ENCODE assay signal across 15 cellular contexts in genomic region chr3:160133757-160134156, GRCh38.
DNase-seq lines count a peak whose midpoint lies in the region; ATAC-seq and TF ChIP-seq lines count a peak whose summit lies in the region.
"Had no signal": no experiment of that assay in that cellular context is flagged by ENCODE, and none has a peak within 500 bp of the region (broad histone marks: within the 10 kb centered on the region; RNA-seq: fewer than 3 reads in every experiment).

No MANE protein-coding gene starts in this region.

- H3K9ac ChIP-seq in HCT116 (ENCODE audit: low read length), result peak overlapping the region; percentile 0; the same call in 1 of the 2 replicates

- H3K9me3 Mint-ChIP-seq in naive thymus-derived CD8-positive, alpha-beta T cell, result no peaks in the 10 kb centered on the region
- H3K9me3 Mint-ChIP-seq: CD8-positive, alpha-beta memory T cell had no signal

- no peak overlapping the region for H3K27ac Mint-ChIP-seq in naive thymus-derived CD8-positive, alpha-beta T cell

- intact Hi-C loops in HCT116 (cut with micrococcal nuclease) (loop anchor here (1.0 kb wide), 1 partner anchor 101 kb away; no protein-coding TSS in a partner anchor), Right ventricle myocardium inferior (cut with DNase I) (no loop called here), ovary (cut with DNase I) (no loop called here)

- H3K27ac ChIP-seq in HCT116 (ENCODE audit: low read depth, low read length) (no peak overlapping the region), iPS DF 6.9 (ENCODE audit: low read length) (no peak overlapping the region), ovary (no peak overlapping the region)

- H2AFZ ChIP-seq in HCT116 (ENCODE audit: low read depth, low read length, poor library complexity, severe bottlenecking), result peak overlapping the region; percentile 66

- ATAC-seq in HCT116 (peak; percentile 78), Right ventricle myocardium inferior (no peak)
- no peak for ATAC-seq in naive thymus-derived CD8-positive, alpha-beta T cell

- DNase-seq in AG04449 (ENCODE audit: low read depth, low spot score) (no peak), HCT116 (ENCODE audit: low read depth, low spot score) (peak; percentile 40), SW480 (ENCODE audit: low spot score) (peak; percentile 25), iPS DF 6.9 (ENCODE audit: low read depth, low spot score) (peak; percentile 9), Right ventricle myocardium inferior (ENCODE audit: missing footprints) (no peak), ovary (no peak), NCI-H524 (lab: John Stamatoyannopoulos, UW) (no peak)
- DNase-seq in naive thymus-derived CD8-positive, alpha-beta T cell, result no peak
- DNase-seq: activated CD4-positive, alpha-beta T cell treated with anti-CD3 and anti-CD28 coated beads for 4 hours; activated naive CD4-positive, alpha-beta T cell treated with Interleukin-2 at 50 U/mL for 16 hours; CD8-positive, alpha-beta memory T cell; NCI-H1105 treated with DMSO at 0.1 percent for 48 hours; SHP77; stimulated activated CD4-positive, alpha-beta T cell treated with anti-CD3 and anti-CD28 coated beads, Interleukin-4, amount 100 ng/mL, for 24 hours; substantia nigra had no signal

- peak; percentile 64 for TF ChIP-seq RAD21 in HCT116 (IDR thresholded peaks at IDR 0.05; ENCODE audit: low read depth)

- H3K4me2 ChIP-seq in HCT116 (ENCODE audit: low read length), result peak overlapping the region; percentile 66

- no peaks in the 10 kb centered on the region for H3K27me3 ChIP-seq in HCT116 (ENCODE audit: insufficient read depth, low read length)
- no peaks in the 10 kb centered on the region for H3K27me3 ChIP-seq in iPS DF 6.9 (ENCODE audit: control insufficient read depth, insufficient read depth, low read length)
- no peaks in the 10 kb centered on the region for H3K27me3 ChIP-seq in ovary

- no peak overlapping the region for H3K4me3 Mint-ChIP-seq in naive thymus-derived CD8-positive, alpha-beta T cell
- H3K4me3 Mint-ChIP-seq: CD8-positive, alpha-beta memory T cell had no signal

- H3K4me1 ChIP-seq in HCT116 (ENCODE audit: control insufficient read depth in 1 of 2, insufficient read depth in 2 of 2, low read length in 2 of 2) (peaks cover 11 to 31% of the 10 kb centered on the region in 2 experiments; a peak in 3 of 4 replicates), iPS DF 6.9 (ENCODE audit: control insufficient read depth, insufficient read depth, low read length) (no peaks in the 10 kb centered on the region; the same call in 1 of the 2 replicates), ovary (ENCODE audit: insufficient read depth) (no peaks in the 10 kb centered on the region)

- H3K36me3 ChIP-seq in HCT116 (ENCODE audit: control insufficient read depth in 1 of 2, insufficient read depth in 2 of 2, low read length in 2 of 2), result no peaks in the 10 kb centered on the region
- no peaks in the 10 kb centered on the region for H3K36me3 ChIP-seq in iPS DF 6.9 (ENCODE audit: control insufficient read depth, insufficient read depth, low read length)
- no peaks in the 10 kb centered on the region for H3K36me3 ChIP-seq in ovary

- H3K9me2 ChIP-seq in HCT116 (ENCODE audit: insufficient read depth), result no peaks in the 10 kb centered on the region

- H3K9me3 ChIP-seq in HCT116 (ENCODE audit: control insufficient read depth in 1 of 2, insufficient read depth in 1 of 2, low read depth in 1 of 2, low read length in 2 of 2), result no peaks in the 10 kb centered on the region
- no peaks in the 10 kb centered on the region for H3K9me3 ChIP-seq in iPS DF 6.9 (ENCODE audit: control insufficient read depth, insufficient read depth, low read length)
- H3K9me3 ChIP-seq in ovary, result no peaks in the 10 kb centered on the region

- no CpG with 5 or more reads among the region's 3 CpGs for WGBS in iPS DF 6.9 (ENCODE audit: insufficient coverage, insufficient read length)
- 68 to 72% (median 70%) methylated on average over 3 of the region's 3 CpGs for WGBS in ovary, 3 donors

- H3K79me2 ChIP-seq in HCT116 (ENCODE audit: insufficient read depth, low read length), result no peaks in the 10 kb centered on the region

- no peaks in the 10 kb centered on the region for H4K20me1 ChIP-seq in HCT116 (ENCODE audit: insufficient read depth)

- TF ChIP-seq CTCF in AG04449 (IDR thresholded peaks at IDR 0.05; ENCODE audit: insufficient read depth, low read length, missing control alignments) (peak; percentile 12), HCT116 (IDR thresholded peaks at IDR 0.05 in 2 of 3, conservative IDR thresholded peaks at IDR 0.05 in 1 of 3; ENCODE audit: borderline replicate concordance in 1 of 3, insufficient read depth in 1 of 3, low read depth in 2 of 3, low read length in 2 of 3) (peak; percentile 43 to 72 (median 55); a peak in 5 of 6 replicates), ovary (IDR thresholded peaks at IDR 0.05) (no peak)

- BruUV-seq in HCT116 (replicated peaks; lab: Mats Ljungman, UMichigan), result no TSS peak

- H3K27me3 Mint-ChIP-seq in naive thymus-derived CD8-positive, alpha-beta T cell, result peaks cover 0 to 8% (median 3%) of the 10 kb centered on the region in 5 donors

- CTCF ChIA-PET in AG04449 (lab: Yijun Ruan, JAX) (interaction anchor here (0.8 to 1.6 kb wide), 4 partner anchors 8 to 101 kb away, joined by 3 read pairs; no protein-coding TSS in a partner anchor), HCT116 (lab: Charles Lee) (interaction anchor here (0.6 to 2.3 kb wide), 6 partner anchors 8 to 204 kb away, joined by 3 to 17 read pairs (median 4); no protein-coding TSS in a partner anchor)

- POLR2A ChIA-PET in AG04449 (lab: Yijun Ruan, JAX), result no interaction called here
- POLR2A ChIA-PET in HCT116 (lab: Charles Lee), result no interaction called here
- POLR2A ChIA-PET in naive thymus-derived CD8-positive, alpha-beta T cell (lab: Charles Lee), result no interaction called here

- peaks cover 0 to 1% (median 0%) of the 10 kb centered on the region in 4 donors for H3K4me1 Mint-ChIP-seq in naive thymus-derived CD8-positive, alpha-beta T cell
- H3K4me1 Mint-ChIP-seq: CD8-positive, alpha-beta memory T cell had no signal

- no peaks in the 10 kb centered on the region for H3K36me3 Mint-ChIP-seq in naive thymus-derived CD8-positive, alpha-beta T cell
- H3K36me3 Mint-ChIP-seq: CD8-positive, alpha-beta memory T cell had no signal

- RAD21 ChIA-PET in HCT116 (lab: Charles Lee; ENCODE audit: low non-redundant PET in 1 of 2, low total read pairs in 2 of 2, uncharacterized antibody in 2 of 2, unreplicated experiment in 2 of 2), result interaction anchor here (0.9 to 1.2 kb wide), 2 partner anchors 92 to 102 kb away, joined by 4 to 5 read pairs; partner anchors contain the start of gene C3orf80 (in 1 of the 2)

- TF ChIP-seq POLR2A in HCT116 (IDR thresholded peaks at IDR 0.05; ENCODE audit: borderline replicate concordance, extremely low read depth, insufficient read depth, insufficient read length), result no peak
- no peak for TF ChIP-seq POLR2A in ovary (IDR thresholded peaks at IDR 0.05)

- H3K4me3 ChIP-seq in AG04449 (ENCODE audit: low read depth, low read length), result no peak overlapping the region
- no peak overlapping the region for H3K4me3 ChIP-seq in HCT116 (replicated peaks in 1 of 2; ENCODE audit: low read depth in 1 of 2, low read length in 2 of 2)
- no peak overlapping the region for H3K4me3 ChIP-seq in iPS DF 6.9 (ENCODE audit: low read length)
- no peak overlapping the region for H3K4me3 ChIP-seq in ovary

- TF ChIP-seq EP300 in ovary (IDR thresholded peaks at IDR 0.05), result no peak

TF ChIP-seq in HCT116, 20 proteins besides CTCF, POLR2A, EP300 and RAD21 (continues in another document):
- TF ChIP-seq CBX3 (IDR thresholded peaks at IDR 0.05; ENCODE audit: low read depth) (0 out of 2 replicates have a peak, but pooled peaks have one; percentile 21), SIN3A (IDR thresholded peaks at IDR 0.05; ENCODE audit: low read depth) (no peak), ELF1 (IDR thresholded peaks at IDR 0.05; ENCODE audit: borderline replicate concordance, low read depth) (no peak), EZH2phosphoT487 (IDR thresholded peaks at IDR 0.05; ENCODE audit: borderline replicate concordance) (no peak), EGR1 (IDR thresholded peaks at IDR 0.05; ENCODE audit: low read depth) (no peak)
- TF ChIP-seq, protein P1, sequence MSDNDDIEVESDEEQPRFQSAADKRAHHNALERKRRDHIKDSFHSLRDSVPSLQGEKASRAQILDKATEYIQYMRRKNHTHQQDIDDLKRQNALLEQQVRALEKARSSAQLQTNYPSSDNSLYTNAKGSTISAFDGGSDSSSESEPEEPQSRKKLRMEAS (IDR thresholded peaks at IDR 0.05), result no peak; the same call in none of the 2 replicates
- TF ChIP-seq, protein P2, sequence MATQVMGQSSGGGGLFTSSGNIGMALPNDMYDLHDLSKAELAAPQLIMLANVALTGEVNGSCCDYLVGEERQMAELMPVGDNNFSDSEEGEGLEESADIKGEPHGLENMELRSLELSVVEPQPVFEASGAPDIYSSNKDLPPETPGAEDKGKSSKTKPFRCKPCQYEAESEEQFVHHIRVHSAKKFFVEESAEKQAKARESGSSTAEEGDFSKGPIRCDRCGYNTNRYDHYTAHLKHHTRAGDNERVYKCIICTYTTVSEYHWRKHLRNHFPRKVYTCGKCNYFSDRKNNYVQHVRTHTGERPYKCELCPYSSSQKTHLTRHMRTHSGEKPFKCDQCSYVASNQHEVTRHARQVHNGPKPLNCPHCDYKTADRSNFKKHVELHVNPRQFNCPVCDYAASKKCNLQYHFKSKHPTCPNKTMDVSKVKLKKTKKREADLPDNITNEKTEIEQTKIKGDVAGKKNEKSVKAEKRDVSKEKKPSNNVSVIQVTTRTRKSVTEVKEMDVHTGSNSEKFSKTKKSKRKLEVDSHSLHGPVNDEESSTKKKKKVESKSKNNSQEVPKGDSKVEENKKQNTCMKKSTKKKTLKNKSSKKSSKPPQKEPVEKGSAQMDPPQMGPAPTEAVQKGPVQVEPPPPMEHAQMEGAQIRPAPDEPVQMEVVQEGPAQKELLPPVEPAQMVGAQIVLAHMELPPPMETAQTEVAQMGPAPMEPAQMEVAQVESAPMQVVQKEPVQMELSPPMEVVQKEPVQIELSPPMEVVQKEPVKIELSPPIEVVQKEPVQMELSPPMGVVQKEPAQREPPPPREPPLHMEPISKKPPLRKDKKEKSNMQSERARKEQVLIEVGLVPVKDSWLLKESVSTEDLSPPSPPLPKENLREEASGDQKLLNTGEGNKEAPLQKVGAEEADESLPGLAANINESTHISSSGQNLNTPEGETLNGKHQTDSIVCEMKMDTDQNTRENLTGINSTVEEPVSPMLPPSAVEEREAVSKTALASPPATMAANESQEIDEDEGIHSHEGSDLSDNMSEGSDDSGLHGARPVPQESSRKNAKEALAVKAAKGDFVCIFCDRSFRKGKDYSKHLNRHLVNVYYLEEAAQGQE (IDR thresholded peaks at IDR 0.05; ENCODE audit: low read depth), result peak; percentile 70

Comparison
In these comparisons a context has a peak if more than half of its experiments do, and no peak if none do; other contexts are left out.
1. DNase-seq: peak in HCT116 (single experiment), SW480 (single experiment) and iPS DF 6.9 (single experiment); none in AG04449 (single experiment), naive thymus-derived CD8-positive, alpha-beta T cell (0 of 10), Right ventricle myocardium inferior (single experiment), ovary (0 of 5) and NCI-H524 (0 of 2).
2. CTCF ChIP-seq: peak in AG04449 (single experiment) and HCT116 (3 of 3); none in ovary (0 of 3).